ENCODE assay signal across 8 cellular contexts in the genomic region with DNA sequence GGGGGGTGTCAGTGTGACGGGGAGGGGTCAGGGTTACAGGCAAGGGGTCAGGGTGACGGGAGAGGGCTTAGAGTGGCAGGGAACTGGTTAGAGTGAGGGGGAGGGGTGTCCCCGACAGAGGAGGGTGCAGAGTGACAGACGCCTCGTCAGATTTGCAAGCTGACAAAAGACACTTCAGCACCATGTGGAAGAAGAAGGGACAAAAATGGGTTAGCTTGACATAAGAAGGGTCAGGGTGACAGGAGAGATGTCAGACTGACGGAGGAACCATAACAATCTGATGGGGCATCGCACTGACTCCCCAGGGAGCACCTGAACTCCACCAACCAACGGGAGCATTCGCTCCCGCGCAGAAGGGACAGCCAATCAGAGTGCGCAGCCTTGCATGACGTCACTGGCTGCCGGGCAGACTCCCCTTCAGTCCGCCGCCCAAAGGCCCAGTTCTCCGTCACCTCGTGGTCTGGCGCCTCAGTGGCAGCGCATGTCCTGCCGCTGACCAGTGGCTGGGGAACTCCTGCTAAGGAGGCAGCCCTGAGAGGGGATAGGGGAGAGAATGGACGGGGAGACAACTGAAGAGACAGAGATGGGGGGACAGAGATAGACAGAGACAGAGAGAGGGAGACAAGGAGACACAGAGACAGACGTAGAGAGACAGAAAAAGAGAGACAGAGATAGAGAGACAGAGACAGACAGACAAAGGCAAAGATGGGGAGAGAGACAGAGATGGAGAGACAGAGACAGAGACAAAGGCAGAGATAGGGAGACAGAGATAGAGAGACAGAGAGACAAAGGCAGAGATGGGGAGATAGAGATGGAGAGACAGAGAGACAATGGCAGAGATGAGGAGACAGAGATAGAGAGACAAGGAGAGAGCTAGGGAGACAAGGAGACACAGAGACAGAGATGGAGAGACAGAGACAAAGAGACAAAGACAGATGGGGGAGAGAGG. TPM values are rescaled to one million over a fixed set of nuclear protein-coding genes. Genes with fewer than 3 reads are reported as not detected.
DNase-seq lines count a peak whose midpoint lies in the region; ATAC-seq and TF ChIP-seq lines count a peak whose summit lies in the region.

No MANE protein-coding gene starts in this region.

- no peaks in the 10 kb centered on the region for H3K9me3 ChIP-seq in adrenal gland (replicated peaks in 1 of 3)

- DNase-seq in AG09319 (ENCODE audit: extremely low read depth, low read depth) (peak; percentile 19), GM19240 (ENCODE audit: insufficient read length, low spot score) (peak; percentile 98), LHCN-M2 (ENCODE audit: low read depth) (peak; percentile 62), T-helper 2 cell (peak; percentile 37 to 81 (median 61)), adrenal gland (peak; percentile 72 to 95 (median 84)), hepatic stellate cell (ENCODE audit: low spot score) (peak; percentile 97), smooth muscle cell of the brain vasculature (ENCODE audit: low read depth, low spot score) (peak; percentile 15)

- no peak for TF ChIP-seq POLR2A in adrenal gland (IDR thresholded peaks at IDR 0.05)

- intact Hi-C loops in adrenal gland (cut with DNase I), result no loop called here

- TF ChIP-seq CTCF in AG09319 (IDR thresholded peaks at IDR 0.05; ENCODE audit: low read depth, low read length), result no peak
- no peak for TF ChIP-seq CTCF in adrenal gland (IDR thresholded peaks at IDR 0.05)

- no peaks in the 10 kb centered on the region for H3K27me3 ChIP-seq in adrenal gland

- ATAC-seq in GM18870 (IDR thresholded peaks at IDR 0.05; ENCODE audit: unreplicated experiment), result no peak

- no peaks in the 10 kb centered on the region for H3K36me3 ChIP-seq in adrenal gland (replicated peaks in 1 of 2)

- 12 to 22% (median 20%) methylated on average over 22 to 23 of the region's 23 CpGs for WGBS in adrenal gland, 4 donors

- no peak overlapping the region for H3K4me3 ChIP-seq in adrenal gland

- no peaks in the 10 kb centered on the region for H3K4me1 ChIP-seq in adrenal gland (replicated peaks in 1 of 2)

- no peak overlapping the region for H3K27ac ChIP-seq in adrenal gland

RNA-seq across cellular contexts. Expression of a gene that starts 30.2 kb away (rescaled TPM):
- total RNA-seq in LHCN-M2 (2014; rRNA removed) (not detected in 2 replicates), adrenal gland (1 to 10 TPM in 6 of 8 donors, not detected in 2; 2.4 to 8.2 (median 6.0) TPM)
- polyA plus RNA-seq in LHCN-M2 (2012), result not detected
- polyA plus RNA-seq in adrenal gland, result 10 to 100 TPM in 1 of 3 donors, 1 to 10 TPM in 1, not detected in 1; 4.6 to 39.6 TPM

RNA-seq across cellular contexts. Expression of a gene that starts 39.8 kb away (rescaled TPM):
- total RNA-seq in LHCN-M2 (2014; rRNA removed), result 0.11 TPM in 1 of 2 replicates, not detected in the other
- 0.05 TPM for polyA plus RNA-seq in LHCN-M2 (2012)
- total RNA-seq in adrenal gland, result 1 to 10 TPM in 3 of 8 donors, under 1 TPM in 4, not detected in 1; 0.27 to 3.4 (median 0.75) TPM
- 1 to 10 TPM in 1 of 3 donors, under 1 TPM in 2; 0.26 to 1.8 (median 0.77) TPM for polyA plus RNA-seq in adrenal gland

RNA-seq across cellular contexts. Expression of a gene that starts 40.2 kb away (rescaled TPM):
- 3.6 and 6.3 TPM in 2 replicates for total RNA-seq in LHCN-M2 (2014; rRNA removed)
- polyA plus RNA-seq in LHCN-M2 (2012), result 10.4 TPM
- 10 to 100 TPM in 4 of 8 donors, 1 to 10 TPM in 4; 4.2 to 13.6 (median 9.0) TPM for total RNA-seq in adrenal gland
- 10 to 100 TPM in 1 of 3 donors, 1 to 10 TPM in 2; 1.5 to 22.6 (median 2.1) TPM for polyA plus RNA-seq in adrenal gland

RNA-seq across cellular contexts. Expression of a gene that starts 43.7 kb away (rescaled TPM):
- 129 and 189 TPM in 2 replicates for total RNA-seq in LHCN-M2 (2014; rRNA removed)
- polyA plus RNA-seq in LHCN-M2 (2012), result 118 TPM
- 10 to 100 TPM; 14.8 to 53.8 (median 26.6) TPM for total RNA-seq in adrenal gland
- 10 to 100 TPM in 2 of 3 donors, 1 to 10 TPM in 1; 1.6 to 32.4 (median 31.6) TPM for polyA plus RNA-seq in adrenal gland

Comparison
In these comparisons a context has a peak if more than half of its experiments do, and no peak if none do; other contexts are left out.
1. DNase-seq: peak in every context shown above with its lines; median percentile 98 in GM19240; 97 in hepatic stellate cell; 84 in adrenal gland; 62 in LHCN-M2; 61 in T-helper 2 cell; 19 in AG09319; 15 in smooth muscle cell of the brain vasculature.